8 cellular contexts compared by ENCODE assay signal in the genomic region with DNA sequence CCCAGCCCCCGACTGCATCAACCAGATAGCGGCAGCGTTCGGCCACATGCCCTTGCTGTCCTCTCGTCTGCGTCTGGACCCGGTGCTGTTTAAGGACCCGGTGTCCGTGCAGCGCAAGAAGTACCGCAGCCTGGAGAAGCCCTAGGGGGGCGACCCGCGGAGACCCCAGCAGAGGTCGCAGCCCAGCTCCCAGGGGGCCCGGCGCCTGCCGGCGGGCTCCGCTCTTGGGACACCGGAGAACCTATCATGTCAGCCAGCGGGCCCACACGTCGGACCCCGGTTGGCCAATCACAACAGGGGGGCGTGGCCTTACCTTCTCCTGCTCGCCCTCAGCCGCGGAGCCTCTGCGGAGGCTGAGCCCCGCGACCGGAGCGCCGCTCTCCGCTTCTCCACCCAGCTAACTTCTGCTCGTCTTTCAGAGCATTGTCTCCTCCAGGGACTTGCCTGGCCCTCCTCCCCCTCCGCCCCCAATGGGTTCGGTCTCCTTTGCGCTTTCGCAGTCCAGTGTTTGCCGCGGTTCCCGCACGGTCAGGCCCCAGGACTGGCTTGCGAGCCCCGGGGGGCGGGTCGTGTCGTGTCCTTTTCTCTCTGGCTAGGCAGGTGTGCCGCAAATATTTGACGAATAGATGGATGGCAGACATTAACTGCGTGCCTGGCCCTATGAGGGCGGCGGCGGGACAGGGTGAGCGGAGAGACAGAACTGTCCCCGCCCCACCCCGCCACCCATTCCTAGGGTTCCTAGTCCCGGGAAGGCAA. TPM values are rescaled to one million over a fixed set of nuclear protein-coding genes. Genes with fewer than 3 reads are reported as not detected.
A peak's percentile ranks its signal among the peaks of the same experiment; 100 is the strongest.
DNase-seq lines count a peak whose midpoint lies in the region; ATAC-seq and TF ChIP-seq lines count a peak whose summit lies in the region.

No MANE protein-coding gene starts in this region.

- H3K36me3 ChIP-seq in kidney epithelial cell (ENCODE audit: control insufficient read depth, insufficient read depth, low read length) = no peaks in the 10 kb centered on the region

- POLR2A ChIA-PET in AG04450 (lab: Yijun Ruan, JAX) = interaction anchor here (0.6 kb wide), 2 partner anchors 20 to 68 kb away, joined by 3 to 4 read pairs; no protein-coding TSS in a partner anchor

- CTCF ChIA-PET in AG04450 (lab: Charles Lee) = interaction anchor here (0.7 to 3.7 kb wide), 10 partner anchors 9 to 199 kb away, joined by 3 to 65 read pairs (median 4); a partner anchor contains a TSS

- DNase-seq in AG04450 (ENCODE audit: low read depth, low spot score) (peak; percentile 66), NCI-H345 treated with DMSO at 0.1 percent for 48 hours (lab: John Stamatoyannopoulos, UW; ENCODE audit: unreplicated experiment) (peak; percentile 82), cerebellum (ENCODE audit: low spot score) (peak; percentile 98), kidney epithelial cell (ENCODE audit: low read depth) (peak; percentile 57)
- peak; percentile 87 for DNase-seq in activated CD4-positive, alpha-beta T cell treated with anti-CD3 and anti-CD28 coated beads for 1 hour
- DNase-seq in stimulated activated CD4-positive, alpha-beta T cell treated with anti-CD3 and anti-CD28 coated beads, Interleukin-15, amount 100 ng/mL, for 1 hour (ENCODE audit: low read depth in 1 of 2, low spot score in 1 of 2) = peak; percentile 83 to 87

- peak; percentile 91 for ATAC-seq in HG03280 (IDR thresholded peaks at IDR 0.05; ENCODE audit: unreplicated experiment)

- peak; percentile 15 for TF ChIP-seq POLR2A in GM18951 (IDR thresholded peaks at IDR 0.05; ENCODE audit: extremely low read depth, insufficient read depth, insufficient read length)

- TF ChIP-seq CTCF in AG04450 (IDR thresholded peaks at IDR 0.05; ENCODE audit: low read depth, low read length) (no peak), kidney epithelial cell (IDR thresholded peaks at IDR 0.05; ENCODE audit: insufficient read depth, low read length, poor library complexity, severe bottlenecking) (peak; percentile 6)

- H3K27me3 ChIP-seq in AG04450 (ENCODE audit: control insufficient read depth, insufficient read depth, low read length) (peaks cover 12% of the 10 kb centered on the region), kidney epithelial cell (ENCODE audit: control insufficient read depth, insufficient read depth, low read length) (no peaks in the 10 kb centered on the region)

- H3K9me3 ChIP-seq in AG04450 (ENCODE audit: control insufficient read depth, insufficient read depth, low read length) = peaks cover 3% of the 10 kb centered on the region; the same call in 1 of the 2 replicates

- no peak overlapping the region for H3K27ac ChIP-seq in AG04450 (ENCODE audit: low read depth, low read length)

- H3K4me3 ChIP-seq in AG04450 (ENCODE audit: low read depth, low read length) (peak overlapping the region; percentile 85), kidney epithelial cell (ENCODE audit: low read depth, low read length) (peak overlapping the region; percentile 69)

- in situ Hi-C loops in GM18951 (cut with MboI; ENCODE audit: low sequenced_read_pairs, unreplicated experiment) = no loop called here

RNA-seq across cellular contexts. Expression of a gene that starts 10.5 kb away (rescaled TPM):
- not detected in 2 replicates for polyA plus RNA-seq in AG04450 (2011; rRNA removed)
- polyA minus RNA-seq in AG04450 (2011; rRNA and poly(A)+ RNA removed) = not detected in 2 replicates
- not detected for total RNA-seq in cerebellum
- total RNA-seq in kidney epithelial cell = 0.48 and 0.75 TPM in 2 replicates

RNA-seq across cellular contexts. Expression of a gene that starts 13.8 kb away (rescaled TPM):
- polyA plus RNA-seq in AG04450 (2011; rRNA removed) = 1.3 and 1.8 TPM in 2 replicates
- 2.3 and 4.0 TPM in 2 replicates for polyA minus RNA-seq in AG04450 (2011; rRNA and poly(A)+ RNA removed)
- total RNA-seq in cerebellum (2.3 TPM), kidney epithelial cell (1.3 TPM in 1 of 2 replicates, not detected in the other)

RNA-seq across cellular contexts. Expression of a gene that starts 32.0 kb away (rescaled TPM):
- polyA plus RNA-seq in AG04450 (2011; rRNA removed) = not detected in 2 replicates
- polyA minus RNA-seq in AG04450 (2011; rRNA and poly(A)+ RNA removed) = not detected in 2 replicates
- total RNA-seq in cerebellum = not detected
- 0.14 TPM in 1 of 2 replicates, not detected in the other for total RNA-seq in kidney epithelial cell

RNA-seq across cellular contexts. Expression of a gene that starts 37.5 kb away (rescaled TPM):
- 9.3 and 11.8 TPM in 2 replicates for polyA plus RNA-seq in AG04450 (2011; rRNA removed)
- polyA minus RNA-seq in AG04450 (2011; rRNA and poly(A)+ RNA removed) = 7.4 and 9.1 TPM in 2 replicates
- total RNA-seq in cerebellum (4.9 TPM), kidney epithelial cell (20.8 and 23.1 TPM in 2 replicates)
